Comparison of ENCODE assay signal across 21 cellular contexts in the genomic region with DNA sequence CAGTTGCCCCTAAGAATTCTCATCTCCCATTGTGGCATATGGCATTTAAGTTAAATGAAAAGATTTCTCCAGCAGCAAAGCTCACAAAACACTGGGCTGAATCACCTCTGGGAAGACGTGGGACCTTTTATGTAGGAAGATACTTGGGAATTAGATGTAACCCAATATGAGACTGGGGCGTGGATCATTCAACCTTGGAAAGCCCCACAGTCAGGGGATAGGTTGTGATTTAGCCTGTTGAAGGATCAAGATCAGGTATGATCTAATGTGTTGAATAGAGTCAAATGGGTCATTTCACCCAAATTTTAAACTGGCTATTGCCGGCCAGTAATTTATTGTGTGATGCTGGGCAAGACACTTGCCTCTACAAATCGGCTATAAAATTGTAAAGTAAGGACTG. TPM values are rescaled to one million over a fixed set of nuclear protein-coding genes. Genes with fewer than 3 reads are reported as not detected.
"Had no signal": no experiment of that assay in that cellular context is flagged by ENCODE, and none has a peak within 500 bp of the region (broad histone marks: within the 10 kb centered on the region; RNA-seq: fewer than 3 reads in every experiment).

No MANE protein-coding gene starts in this region.

- ATAC-seq: psoas muscle; right cardiac atrium; stimulated activated naive CD8-positive, alpha-beta T cell treated with anti-CD3 and anti-CD28 coated beads, Interleukin-15, Interleukin-2, amounts not matched to agents 100 U/mL and 50 U/mL, for 24 hours had no signal

- H3K4me3 ChIP-seq: adrenal gland, cardiac muscle cell, lung, psoas muscle, tibial nerve, uterus had no signal

- H3K4me3 Mint-ChIP-seq: activated naive CD4-positive, alpha-beta T cell treated with anti-CD3 and anti-CD28 coated beads, Interleukin-2, amount 50 U/mL, for 24 hours; dendritic cell treated with granulocyte-macrophage colony-stimulating factor and Interleukin-4, amounts not matched to agents 40 ng/mL and 50 ng/mL, for 4 days; neural crest cell had no signal

- H3K4me1 Mint-ChIP-seq: activated naive CD4-positive, alpha-beta T cell treated with anti-CD3 and anti-CD28 coated beads, Interleukin-2, amount 50 U/mL, for 24 hours had no signal

- H3K27ac ChIP-seq: adrenal gland, cardiac muscle cell, psoas muscle, tibial nerve, uterus, WERI-Rb-1 had no signal

- H3K36me3 ChIP-seq: adrenal gland, cardiac muscle cell, tibial nerve, uterus, WERI-Rb-1 had no signal

- H3K9me3 ChIP-seq: adrenal gland, psoas muscle, uterus had no signal

- H3K27me3 ChIP-seq: adrenal gland, cardiac muscle cell, tibial nerve, uterus had no signal

- DNase-seq: activated CD4-positive, alpha-beta T cell treated with anti-CD3 and anti-CD28 coated beads for 1 hour; activated gamma-delta T cell; adrenal gland; effector CD8-positive, alpha-beta T cell; glutamatergic neuron; hippocampal formation; psoas muscle; right cardiac atrium; stimulated activated naive CD8-positive, alpha-beta T cell treated with anti-CD3 and anti-CD28 coated beads, Interleukin-15, Interleukin-2, amounts not matched to agents 100 U/mL and 50 U/mL, for 24 hours; substantia nigra; uterus had no signal

- FAIRE-seq: astrocyte, islet of Langerhans had no signal

- H3K4me1 ChIP-seq: adrenal gland, psoas muscle, uterus had no signal

- H3K9me3 Mint-ChIP-seq: dendritic cell treated with granulocyte-macrophage colony-stimulating factor and Interleukin-4, amounts not matched to agents 40 ng/mL and 50 ng/mL, for 4 days had no signal

- H3K27ac Mint-ChIP-seq: activated naive CD4-positive, alpha-beta T cell treated with anti-CD3 and anti-CD28 coated beads, Interleukin-2, amount 50 U/mL, for 24 hours; dendritic cell treated with granulocyte-macrophage colony-stimulating factor and Interleukin-4, amounts not matched to agents 40 ng/mL and 50 ng/mL, for 4 days had no signal

RNA-seq across cellular contexts. Expression of gene LIPG, which starts 47.0 kb away (rescaled TPM):
- total RNA-seq: osteocyte had no signal
